In genomic region chr3:42749753-42750231, GRCh38 we compare ENCODE assay signal across 9 cellular contexts. TPM values are rescaled to one million over a fixed set of nuclear protein-coding genes. Genes with fewer than 3 reads are reported as not detected.
DNase-seq lines count a peak whose midpoint lies in the region; ATAC-seq, FAIRE-seq and TF ChIP-seq lines count a peak whose summit lies in the region.
"Had no signal": no experiment of that assay in that cellular context is flagged by ENCODE, and none has a peak within 500 bp of the region (broad histone marks: within the 10 kb centered on the region; RNA-seq: fewer than 3 reads in every experiment).

No MANE protein-coding gene starts in this region.

- no peak for TF ChIP-seq EP300 in H1 (IDR thresholded peaks at IDR 0.05; ENCODE audit: borderline replicate concordance in 1 of 2, low read depth in 2 of 2, low read length in 2 of 2)

- no peak overlapping the region for H2BK5ac ChIP-seq in H1 (ENCODE audit: low read depth, low read length)

- H3K27ac ChIP-seq in H1 (ENCODE audit: low read depth, low read length) (no peak overlapping the region), muscle layer of colon (ENCODE audit: low read depth, low read length) (peak overlapping the region; percentile 35), colonic mucosa (no peak overlapping the region)
- H3K27ac ChIP-seq: KMS-11 had no signal

- H3K56ac ChIP-seq in H1 (replicated peaks; ENCODE audit: insufficient read length, low read depth, low read length), result no peak overlapping the region

- H3K18ac ChIP-seq in H1 (ENCODE audit: extremely low read depth, low read length), result no peak overlapping the region

- intact Hi-C loops in colonic mucosa (cut with DNase I), result loop anchor here (10.0 kb wide), 1 partner anchor 165 kb away; the partner anchor contains the start of gene SEC22C

- no peak overlapping the region for H3K4me3 ChIP-seq in H1 (ENCODE audit: extremely low read depth in 1 of 4, insufficient read depth in 2 of 4, low read depth in 3 of 4, low read length in 4 of 4)
- peak overlapping the region in 1 of 2 donors; percentile 9 for H3K4me3 ChIP-seq in muscle layer of colon (ENCODE audit: low read depth in 1 of 2, low read length in 2 of 2)
- no peak overlapping the region for H3K4me3 ChIP-seq in colonic mucosa

- DNase-seq in GM10266 (ENCODE audit: extremely low spot score) (no peak), NOMO-1 (lab: John Stamatoyannopoulos, UW; ENCODE audit: unreplicated experiment in 2 of 2) (peak; percentile 26 to 40), H1 (ENCODE audit: low read depth in 1 of 2, low spot score in 2 of 2) (no peak), colonic mucosa (no peak)
- no peak for DNase-seq in central memory CD4-positive, alpha-beta T cell

- H3K79me1 ChIP-seq in H1 (ENCODE audit: low read depth, low read length), result no peaks in the 10 kb centered on the region

- H2BK20ac ChIP-seq in H1 (ENCODE audit: low read length), result 0 out of 2 replicates have a peak overlapping the region, but pooled peaks have one; percentile 10

- TF ChIP-seq RAD21 in H1 (IDR thresholded peaks at IDR 0.05 in 1 of 2, conservative IDR thresholded peaks at IDR 0.05 in 1 of 2; ENCODE audit: low read depth in 2 of 2, low read length in 2 of 2), result peak; percentile 65 to 73

- no peak for ATAC-seq in GM19455 (IDR thresholded peaks at IDR 0.05; ENCODE audit: unreplicated experiment)
- ATAC-seq in HG03342 (IDR thresholded peaks at IDR 0.05; ENCODE audit: unreplicated experiment), result no peak

- POLR2A ChIA-PET in H1 (lab: Charles Lee; ENCODE audit: partially characterized antibody), result interaction anchor here (0.9 to 1.4 kb wide), 2 partner anchors 54 to 96 kb away, joined by 3 to 4 read pairs; no protein-coding TSS in a partner anchor

- no peaks in the 10 kb centered on the region for H3K79me2 ChIP-seq in H1 (ENCODE audit: control insufficient read depth in 1 of 2, insufficient read depth in 2 of 2, low read length in 2 of 2)

- H2BK12ac ChIP-seq in H1 (ENCODE audit: low read depth, low read length), result no peak overlapping the region

- peaks cover 0 to 2% of the 10 kb centered on the region in 2 experiments for H4K20me1 ChIP-seq in H1 (replicated peaks in 1 of 2; ENCODE audit: control insufficient read depth in 1 of 2, insufficient read depth in 2 of 2, low read length in 2 of 2)

- no peak overlapping the region for H2BK15ac ChIP-seq in H1 (ENCODE audit: low read length)

- CTCF ChIA-PET in H1 (lab: Charles Lee; ENCODE audit: partially characterized antibody), result interaction anchor here (0.7 to 4.4 kb wide), 36 partner anchors 8 to 371 kb away, joined by 3 to 31 read pairs (median 5); partner anchors contain the start of genes HHATL and KLHL40

- H3K4ac ChIP-seq in H1 (replicated peaks; ENCODE audit: insufficient read length, low read depth, low read length), result no peak overlapping the region

- no peak overlapping the region for H3K23ac ChIP-seq in H1 (ENCODE audit: insufficient read length)

- no peak overlapping the region for H2BK120ac ChIP-seq in H1 (replicated peaks; ENCODE audit: low read depth, low read length)

- H4K8ac ChIP-seq in H1 (ENCODE audit: extremely low read depth, insufficient read depth, low read length), result 0 out of 2 replicates have a peak overlapping the region, but pooled peaks have one; percentile 80

- no peak overlapping the region for H2AK5ac ChIP-seq in H1 (ENCODE audit: low read depth, low read length)

- no peak overlapping the region for H3K14ac ChIP-seq in H1 (ENCODE audit: insufficient read length)

- H3K9me3 ChIP-seq in H1 (ENCODE audit: insufficient read depth in 2 of 2, low read depth in 1 of 2, low read length in 1 of 2) (no peaks in the 10 kb centered on the region), muscle layer of colon (ENCODE audit: low read length) (no peaks in the 10 kb centered on the region), colonic mucosa (no peaks in the 10 kb centered on the region)

- TF ChIP-seq POLR2A in H1 (IDR thresholded peaks at IDR 0.05; ENCODE audit: control extremely low read depth in 1 of 2, low read depth in 2 of 2, low read length in 2 of 2), result no peak

- WGBS in H1 (ENCODE audit: extremely low coverage in 1 of 2, insufficient coverage in 1 of 2, insufficient read length in 1 of 2, insufficient replicate concordance in 2 of 2, low coverage in 1 of 2, low lambda C conversion rate in 2 of 2, missing lambda C conversion rate in 1 of 2), 2 experiments, result 58% methylated on average over 10 of the region's 10 CpGs; no CpG with 5 or more reads in 1 of the 2 experiments

- peak; percentile 32 for FAIRE-seq in H1 (lab: Jason Lieb, UNC)

- TF ChIP-seq CTCF in GM10266 (IDR thresholded peaks at IDR 0.05; ENCODE audit: control insufficient read depth, insufficient read depth, low read depth, missing control alignments) (peak; percentile 47), H1 (IDR thresholded peaks at IDR 0.05; ENCODE audit: control extremely low read depth in 1 of 3, insufficient read depth in 1 of 3, low read depth in 1 of 3, low read length in 3 of 3) (peak; percentile 52 to 75 (median 64)), colonic mucosa (IDR thresholded peaks at IDR 0.05) (no peak)

- H3K36me3 ChIP-seq in H1 (ENCODE audit: control insufficient read depth in 2 of 4, insufficient read depth in 4 of 4, low read length in 3 of 4) (no peaks in the 10 kb centered on the region), muscle layer of colon (ENCODE audit: insufficient read depth, low read length) (no peaks in the 10 kb centered on the region), colonic mucosa (no peaks in the 10 kb centered on the region)

- no peaks in the 10 kb centered on the region for H3K23me2 ChIP-seq in H1 (ENCODE audit: low read depth, low read length)

- no peak overlapping the region for H4K91ac ChIP-seq in H1 (replicated peaks; ENCODE audit: insufficient read length, low read length)

- peaks cover 0 to 11% (median 4%) of the 10 kb centered on the region in 4 experiments; a peak in 5 of 7 replicates for H3K4me1 ChIP-seq in H1 (replicated peaks in 1 of 4; ENCODE audit: control insufficient read depth in 3 of 4, insufficient read depth in 4 of 4, low read length in 3 of 4)
- peaks cover 61% of the 10 kb centered on the region for H3K4me1 ChIP-seq in muscle layer of colon (ENCODE audit: insufficient read depth, low read length)
- H3K4me1 ChIP-seq in colonic mucosa, result no peaks in the 10 kb centered on the region

- no peak overlapping the region for H4K5ac ChIP-seq in H1 (ENCODE audit: insufficient read length, low read depth, low read length)

- H3K4me2 ChIP-seq in H1 (ENCODE audit: insufficient read depth in 1 of 2, low read depth in 2 of 2, low read length in 2 of 2), result no peak overlapping the region
- H3K4me2 ChIP-seq: KMS-11 had no signal

- no peak overlapping the region for H3K9ac ChIP-seq in H1 (replicated peaks in 1 of 4; ENCODE audit: extremely low read depth in 1 of 4, low read depth in 3 of 4, low read length in 3 of 4)
- H3K9ac ChIP-seq in muscle layer of colon (ENCODE audit: low read length), result no peak overlapping the region
- no peak overlapping the region for H3K9ac ChIP-seq in colonic mucosa (ENCODE audit: low read depth in 2 of 2, low read length in 2 of 2)
- H3K9ac ChIP-seq: KMS-11 had no signal

- H3K27me3 ChIP-seq in H1 (replicated peaks in 1 of 4; ENCODE audit: control insufficient read depth in 3 of 4, extremely low read depth in 1 of 4, insufficient read depth in 3 of 4, low read length in 3 of 4) (no peaks in the 10 kb centered on the region; a peak in 2 of 7 replicates), muscle layer of colon (ENCODE audit: control insufficient read depth in 1 of 2, insufficient read depth in 2 of 2, low read length in 2 of 2) (no peaks in the 10 kb centered on the region), colonic mucosa (no peaks in the 10 kb centered on the region)

- H2AFZ ChIP-seq in H1 (ENCODE audit: low read length), result no peak overlapping the region; the same call in 1 of the 2 replicates

RNA-seq across cellular contexts. Expression of gene CCDC13, which starts 23.3 kb away (rescaled TPM):
- total RNA-seq in H1 (2021; fragmentation: NEBNext Ultra II Directional; extraction: Animal tissue kit (Norgen Biotek cat#: 25700)), result not detected in 2 replicates
- polyA plus RNA-seq in H1 (2011; rRNA removed), result 0.06 and 0.09 TPM in 2 replicates
- polyA plus RNA-seq in H1 (2011; cell fraction: cytosol; rRNA removed), result 0.47 TPM
- 0.63 TPM for polyA plus RNA-seq in H1 (2011; cell fraction: nucleus; rRNA removed)
- 0.17 to 0.50 TPM in 2 of 4 replicates, not detected in the others for polyA plus RNA-seq in H1 (2012, experiment 1 of 2)
- not detected for polyA plus RNA-seq in H1 (2012, experiment 2 of 2)
- polyA plus RNA-seq in H1 (2013, experiment 1 of 2), result 0.34 TPM
- polyA plus RNA-seq in H1 (2013, experiment 2 of 2), result 0.40 TPM
- polyA minus RNA-seq in H1 (2011; rRNA and poly(A)+ RNA removed), result 0.19 TPM in 1 of 2 replicates, not detected in the other
- polyA minus RNA-seq in H1 (2011; cell fraction: cytosol; rRNA and poly(A)+ RNA removed), result not detected
- polyA minus RNA-seq in H1 (2011; cell fraction: nucleus; rRNA and poly(A)+ RNA removed), result not detected
- total RNA-seq in colonic mucosa, result 1 to 10 TPM in 1 of 2 donors, under 1 TPM in 1; 0.93 to 5.3 TPM

RNA-seq across cellular contexts. Expression of gene HHATL, which starts 47.2 kb away (rescaled TPM):
- total RNA-seq in H1 (2021; fragmentation: NEBNext Ultra II Directional; extraction: Animal tissue kit (Norgen Biotek cat#: 25700)), result not detected in 2 replicates
- polyA plus RNA-seq in H1 (2011; rRNA removed), result 0.16 and 0.18 TPM in 2 replicates
- polyA plus RNA-seq in H1 (2011; cell fraction: cytosol; rRNA removed), result 0.45 TPM
- polyA plus RNA-seq in H1 (2011; cell fraction: nucleus; rRNA removed), result 1.0 TPM
- polyA plus RNA-seq in H1 (2012, experiment 1 of 2), result 0.11 to 0.64 TPM (median 0.47 TPM) in 3 of 4 replicates, not detected in the other
- polyA plus RNA-seq in H1 (2012, experiment 2 of 2), result not detected
- 0.08 TPM for polyA plus RNA-seq in H1 (2013, experiment 1 of 2)
- polyA plus RNA-seq in H1 (2013, experiment 2 of 2), result 0.24 TPM
- 0.50 TPM in 1 of 2 replicates, not detected in the other for polyA minus RNA-seq in H1 (2011; rRNA and poly(A)+ RNA removed)
- polyA minus RNA-seq in H1 (2011; cell fraction: cytosol; rRNA and poly(A)+ RNA removed), result not detected
- polyA minus RNA-seq in H1 (2011; cell fraction: nucleus; rRNA and poly(A)+ RNA removed), result not detected
- total RNA-seq in colonic mucosa, result 1 to 10 TPM in 1 of 2 donors, under 1 TPM in 1; 0.50 to 1.2 TPM

RNA-seq across cellular contexts. Expression of gene HIGD1A, which starts 54.5 kb away (rescaled TPM):
- total RNA-seq in H1 (2021; fragmentation: NEBNext Ultra II Directional; extraction: Animal tissue kit (Norgen Biotek cat#: 25700)), result 94.7 and 95.4 TPM in 2 replicates
- polyA plus RNA-seq in H1 (2011; rRNA removed), result 33.5 and 67.3 TPM in 2 replicates
- 106 TPM for polyA plus RNA-seq in H1 (2011; cell fraction: cytosol; rRNA removed)
- 7.9 TPM for polyA plus RNA-seq in H1 (2011; cell fraction: nucleus; rRNA removed)
- 60.1 to 100 TPM (median 79.3 TPM) in 4 replicates for polyA plus RNA-seq in H1 (2012, experiment 1 of 2)
- 55.6 TPM for polyA plus RNA-seq in H1 (2012, experiment 2 of 2)
- 97.9 TPM for polyA plus RNA-seq in H1 (2013, experiment 1 of 2)
- 106 TPM for polyA plus RNA-seq in H1 (2013, experiment 2 of 2)
- 22.6 and 37.3 TPM in 2 replicates for polyA minus RNA-seq in H1 (2011; rRNA and poly(A)+ RNA removed)
- polyA minus RNA-seq in H1 (2011; cell fraction: cytosol; rRNA and poly(A)+ RNA removed), result 27.4 TPM
- 17.6 TPM for polyA minus RNA-seq in H1 (2011; cell fraction: nucleus; rRNA and poly(A)+ RNA removed)
- total RNA-seq in colonic mucosa, result 100 to 1,000 TPM; 224 to 360 TPM

RNA-seq across cellular contexts. Expression of gene ACKR2, which starts 59.5 kb away (rescaled TPM):
- 0.09 and 0.17 TPM in 2 replicates for total RNA-seq in H1 (2021; fragmentation: NEBNext Ultra II Directional; extraction: Animal tissue kit (Norgen Biotek cat#: 25700))
- 0.09 and 0.12 TPM in 2 replicates for polyA plus RNA-seq in H1 (2011; rRNA removed)
- polyA plus RNA-seq in H1 (2011; cell fraction: cytosol; rRNA removed), result not detected
- 0.11 TPM for polyA plus RNA-seq in H1 (2011; cell fraction: nucleus; rRNA removed)
- polyA plus RNA-seq in H1 (2012, experiment 1 of 2), result 0.09 to 0.26 TPM (median 0.15 TPM) in 4 replicates
- not detected for polyA plus RNA-seq in H1 (2012, experiment 2 of 2)
- 0.22 TPM for polyA plus RNA-seq in H1 (2013, experiment 1 of 2)
- polyA plus RNA-seq in H1 (2013, experiment 2 of 2), result 0.09 TPM
- polyA minus RNA-seq in H1 (2011; rRNA and poly(A)+ RNA removed), result 0.28 and 0.80 TPM in 2 replicates
- polyA minus RNA-seq in H1 (2011; cell fraction: cytosol; rRNA and poly(A)+ RNA removed), result not detected
- 1.4 TPM for polyA minus RNA-seq in H1 (2011; cell fraction: nucleus; rRNA and poly(A)+ RNA removed)
- total RNA-seq in colonic mucosa, result 1 to 10 TPM; 3.2 to 6.5 TPM

Comparison
In these comparisons a context has a peak if more than half of its experiments do, and no peak if none do; other contexts are left out.
1. DNase-seq: peak in NOMO-1 (2 of 2); none in GM10266 (single experiment), H1 (0 of 2), colonic mucosa (single experiment) and central memory CD4-positive, alpha-beta T cell (single experiment).